8 cellular contexts compared by ENCODE assay signal in the genomic region with DNA sequence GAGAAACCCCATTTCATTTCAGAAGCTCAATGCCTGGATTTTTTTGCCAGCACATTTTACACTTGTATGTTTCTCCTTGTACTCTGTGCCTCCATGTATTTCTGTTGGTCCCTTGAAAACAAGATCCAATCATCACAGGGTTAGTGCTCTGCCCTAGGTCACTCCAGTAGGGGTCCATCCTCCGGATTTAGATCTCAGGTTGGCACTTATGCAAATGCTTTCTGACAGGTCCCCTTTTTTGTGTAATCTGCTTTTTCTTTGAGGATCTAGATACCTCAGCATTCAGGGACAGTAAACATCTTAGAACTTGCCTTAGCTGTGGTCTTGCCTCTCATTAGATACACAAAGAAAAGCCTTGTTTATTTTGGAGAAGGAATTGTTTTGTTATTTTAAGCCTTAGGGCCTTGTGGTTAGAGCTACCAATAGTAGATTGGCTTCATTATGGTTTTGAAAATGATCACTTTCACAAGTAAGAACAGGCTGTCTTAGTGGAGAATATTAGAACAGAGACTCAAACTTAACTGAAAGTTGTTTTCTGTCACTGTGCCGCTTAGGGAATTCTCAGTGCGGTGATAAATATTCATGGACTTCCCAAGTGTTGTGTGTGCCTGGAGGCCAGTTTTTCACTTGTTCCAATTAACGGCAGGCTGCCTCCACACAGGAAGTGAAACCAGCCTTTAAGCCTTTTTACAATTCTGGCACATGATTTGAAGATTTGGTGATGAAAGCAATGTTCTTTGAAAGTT. TPM values are rescaled to one million over a fixed set of nuclear protein-coding genes. Genes with fewer than 3 reads are reported as not detected.
DNase-seq lines count a peak whose midpoint lies in the region; ATAC-seq, FAIRE-seq and TF ChIP-seq lines count a peak whose summit lies in the region.

No MANE protein-coding gene starts in this region.

- H3K27ac ChIP-seq in SK-N-MC (peak overlapping the region; percentile 73), kidney (ENCODE audit: low read depth in 2 of 2, low read length in 2 of 2) (peak overlapping the region; percentile 20 to 78), transverse colon (peak overlapping the region; percentile 43 to 76 (median 56))

- TF ChIP-seq EP300 in transverse colon (IDR thresholded peaks at IDR 0.05; ENCODE audit: low read depth), result no peak

- H3K36me3 ChIP-seq in SK-N-MC (ENCODE audit: insufficient read depth, low read length) (no peaks in the 10 kb centered on the region), kidney (ENCODE audit: control insufficient read depth in 1 of 2, insufficient read depth in 2 of 2, low read length in 2 of 2) (no peaks in the 10 kb centered on the region), transverse colon (no peaks in the 10 kb centered on the region)

- peaks cover 11% of the 10 kb centered on the region for H3K4me1 Mint-ChIP-seq in activated T-cell treated with anti-CD3 and anti-CD28 coated beads, Interleukin-2, amount 50 U/mL, for 72 hours (ENCODE audit: low read depth)

- H3K9me3 Mint-ChIP-seq in activated T-cell treated with anti-CD3 and anti-CD28 coated beads, Interleukin-2, amount 50 U/mL, for 72 hours, result no peaks in the 10 kb centered on the region

- FAIRE-seq in kidney (lab: Jason Lieb, UNC), result peak; percentile 38

- peak overlapping the region in 1 of 2 donors; percentile 4 for H3K4me3 Mint-ChIP-seq in activated T-cell treated with anti-CD3 and anti-CD28 coated beads, Interleukin-2, amount 50 U/mL, for 72 hours

- peak overlapping the region; percentile 39 for H3K27ac Mint-ChIP-seq in activated T-cell treated with anti-CD3 and anti-CD28 coated beads, Interleukin-2, amount 50 U/mL, for 72 hours

- H3K9ac ChIP-seq in SK-N-MC (ENCODE audit: insufficient read length) (no peak overlapping the region), kidney (ENCODE audit: low read length in 2 of 2) (peak overlapping the region in 1 of 2 donors; percentile 10)

- H3K4me1 ChIP-seq in kidney (ENCODE audit: control insufficient read depth in 1 of 2, insufficient read depth in 1 of 2, low read depth in 1 of 2, low read length in 2 of 2) (peaks cover 44 to 66% of the 10 kb centered on the region in 2 donors), transverse colon (peaks cover 9 to 49% (median 16%) of the 10 kb centered on the region in 4 donors)

- no peaks in the 10 kb centered on the region for H3K9me3 ChIP-seq in SK-N-MC (ENCODE audit: low read depth, low read length)
- H3K9me3 ChIP-seq in kidney (ENCODE audit: control insufficient read depth in 1 of 2, low read length in 2 of 2), result no peaks in the 10 kb centered on the region
- H3K9me3 ChIP-seq in transverse colon, result no peaks in the 10 kb centered on the region

- TF ChIP-seq CTCF in kidney (IDR thresholded peaks at IDR 0.05; ENCODE audit: borderline replicate concordance, extremely low read depth, insufficient read depth), result no peak
- TF ChIP-seq CTCF in transverse colon (IDR thresholded peaks at IDR 0.05), result no peak

- H3K4me3 ChIP-seq in SK-N-MC, result peak overlapping the region; percentile 62
- peak overlapping the region in 1 of 2 donors; percentile 3 for H3K4me3 ChIP-seq in kidney (ENCODE audit: low read length in 2 of 2)
- no peak overlapping the region for H3K4me3 ChIP-seq in transverse colon

- in situ Hi-C loops in transverse colon (cut with MboI; ENCODE audit: low pct_ligation_motif_present in 1 of 4, low pct_unique_long_range_greater_than_20kb in 1 of 4, low sequenced_read_pairs in 3 of 4), result loop anchor here in 2 of 4 donors (10.0 kb wide), 1 partner anchor 129 kb away; no protein-coding TSS in a partner anchor

- ATAC-seq in activated T-cell treated with anti-CD3 and anti-CD28 coated beads, Interleukin-2, amount 50 U/mL, for 72 hours (replicated peaks in 1 of 2), result no peak
- ATAC-seq in HG03457 (IDR thresholded peaks at IDR 0.05; ENCODE audit: unreplicated experiment), result no peak
- no peak for ATAC-seq in SK-N-SH treated with all-trans-retinoic acid at 6 μM for 48 hours

- peak; percentile 14 for TF ChIP-seq POLR2A in transverse colon (IDR thresholded peaks at IDR 0.05)

- no peaks in the 10 kb centered on the region for H3K27me3 ChIP-seq in transverse colon

- no peaks in the 10 kb centered on the region for H3K27me3 Mint-ChIP-seq in activated T-cell treated with anti-CD3 and anti-CD28 coated beads, Interleukin-2, amount 50 U/mL, for 72 hours (ENCODE audit: low read depth)

- 25 to 51% methylated on average over 4 of the region's 4 CpGs for WGBS in transverse colon (ENCODE audit: low coverage in 1 of 2), 2 donors

- H3K36me3 Mint-ChIP-seq in activated T-cell treated with anti-CD3 and anti-CD28 coated beads, Interleukin-2, amount 50 U/mL, for 72 hours (ENCODE audit: insufficient read depth in 2 of 2), result no peaks in the 10 kb centered on the region

- no peak for DNase-seq in activated T-cell treated with anti-CD3 and anti-CD28 coated beads, Interleukin-2, amount 50 U/mL, for 72 hours
- DNase-seq in activated T-cell treated with anti-CD3 and anti-CD28 coated beads, Interleukin-2, amount 50 U/mL, for 1 hour, result no peak
- DNase-seq in SK-N-MC (ENCODE audit: low read depth, low spot score) (peak; percentile 96), kidney (no peak), transverse colon (peak; percentile 31), GM03348 (ENCODE audit: low spot score) (no peak)

- intact Hi-C loops in kidney (cut with DNase I), result no loop called here
- intact Hi-C loops in transverse colon (cut with DNase I; ENCODE audit: low total_unique reads), result no loop called here

TF ChIP-seq in SK-N-SH treated with all-trans-retinoic acid at 6 μM for 48 hours, 23 proteins besides CTCF, POLR2A, EP300 and RAD21 (continues in another document):
- no peak for TF ChIP-seq ZC3H10 (CRISPR knock-in tag; IDR thresholded peaks at IDR 0.05)
- TF ChIP-seq OSR1 (CRISPR knock-in tag; IDR thresholded peaks at IDR 0.05), result no peak
- TF ChIP-seq RARB (CRISPR knock-in tag; IDR thresholded peaks at IDR 0.05), result no peak
- TF ChIP-seq, protein P1, sequence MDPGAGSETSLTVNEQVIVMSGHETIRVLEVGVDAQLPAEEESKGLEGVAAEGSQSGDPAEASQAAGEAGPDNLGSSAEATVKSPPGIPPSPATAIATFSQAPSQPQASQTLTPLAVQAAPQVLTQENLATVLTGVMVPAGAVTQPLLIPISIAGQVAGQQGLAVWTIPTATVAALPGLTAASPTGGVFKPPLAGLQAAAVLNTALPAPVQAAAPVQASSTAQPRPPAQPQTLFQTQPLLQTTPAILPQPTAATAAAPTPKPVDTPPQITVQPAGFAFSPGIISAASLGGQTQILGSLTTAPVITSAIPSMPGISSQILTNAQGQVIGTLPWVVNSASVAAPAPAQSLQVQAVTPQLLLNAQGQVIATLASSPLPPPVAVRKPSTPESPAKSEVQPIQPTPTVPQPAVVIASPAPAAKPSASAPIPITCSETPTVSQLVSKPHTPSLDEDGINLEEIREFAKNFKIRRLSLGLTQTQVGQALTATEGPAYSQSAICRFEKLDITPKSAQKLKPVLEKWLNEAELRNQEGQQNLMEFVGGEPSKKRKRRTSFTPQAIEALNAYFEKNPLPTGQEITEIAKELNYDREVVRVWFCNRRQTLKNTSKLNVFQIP (CRISPR knock-in tag; IDR thresholded peaks at IDR 0.05; ENCODE audit: borderline replicate concordance, low read depth), result no peak
- no peak for TF ChIP-seq BACH2 (CRISPR knock-in tag; IDR thresholded peaks at IDR 0.05; ENCODE audit: borderline replicate concordance)
- TF ChIP-seq ARNTL (CRISPR knock-in tag; IDR thresholded peaks at IDR 0.05; ENCODE audit: borderline replicate concordance, low read depth), result no peak
- no peak for TF ChIP-seq TCF4 (CRISPR knock-in tag; IDR thresholded peaks at IDR 0.05; ENCODE audit: borderline replicate concordance)
- TF ChIP-seq CSDC2 (CRISPR knock-in tag; IDR thresholded peaks at IDR 0.05), result no peak
- no peak for TF ChIP-seq ESRRG (CRISPR knock-in tag; IDR thresholded peaks at IDR 0.05)
- TF ChIP-seq, protein P2, sequence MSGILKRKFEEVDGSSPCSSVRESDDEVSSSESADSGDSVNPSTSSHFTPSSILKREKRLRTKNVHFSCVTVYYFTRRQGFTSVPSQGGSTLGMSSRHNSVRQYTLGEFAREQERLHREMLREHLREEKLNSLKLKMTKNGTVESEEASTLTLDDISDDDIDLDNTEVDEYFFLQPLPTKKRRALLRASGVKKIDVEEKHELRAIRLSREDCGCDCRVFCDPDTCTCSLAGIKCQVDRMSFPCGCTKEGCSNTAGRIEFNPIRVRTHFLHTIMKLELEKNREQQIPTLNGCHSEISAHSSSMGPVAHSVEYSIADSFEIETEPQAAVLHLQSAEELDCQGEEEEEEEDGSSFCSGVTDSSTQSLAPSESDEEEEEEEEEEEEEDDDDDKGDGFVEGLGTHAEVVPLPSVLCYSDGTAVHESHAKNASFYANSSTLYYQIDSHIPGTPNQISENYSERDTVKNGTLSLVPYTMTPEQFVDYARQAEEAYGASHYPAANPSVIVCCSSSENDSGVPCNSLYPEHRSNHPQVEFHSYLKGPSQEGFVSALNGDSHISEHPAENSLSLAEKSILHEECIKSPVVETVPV (CRISPR knock-in tag; IDR thresholded peaks at IDR 0.05), result no peak
- TF ChIP-seq ZFP30 (CRISPR knock-in tag; IDR thresholded peaks at IDR 0.05), result no peak
- TF ChIP-seq, protein P3, sequence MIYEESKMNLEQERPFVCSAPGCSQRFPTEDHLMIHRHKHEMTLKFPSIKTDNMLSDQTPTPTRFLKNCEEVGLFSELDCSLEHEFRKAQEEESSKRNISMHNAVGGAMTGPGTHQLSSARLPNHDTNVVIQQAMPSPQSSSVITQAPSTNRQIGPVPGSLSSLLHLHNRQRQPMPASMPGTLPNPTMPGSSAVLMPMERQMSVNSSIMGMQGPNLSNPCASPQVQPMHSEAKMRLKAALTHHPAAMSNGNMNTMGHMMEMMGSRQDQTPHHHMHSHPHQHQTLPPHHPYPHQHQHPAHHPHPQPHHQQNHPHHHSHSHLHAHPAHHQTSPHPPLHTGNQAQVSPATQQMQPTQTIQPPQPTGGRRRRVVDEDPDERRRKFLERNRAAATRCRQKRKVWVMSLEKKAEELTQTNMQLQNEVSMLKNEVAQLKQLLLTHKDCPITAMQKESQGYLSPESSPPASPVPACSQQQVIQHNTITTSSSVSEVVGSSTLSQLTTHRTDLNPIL (CRISPR knock-in tag; IDR thresholded peaks at IDR 0.05; ENCODE audit: low read depth), result no peak

RNA-seq across cellular contexts. Expression of a gene that starts 7.8 kb away (rescaled TPM):
- total RNA-seq in activated T-cell treated with anti-CD3 and anti-CD28 coated beads, Interleukin-2, amount 50 U/mL, for 72 hours, result 1 to 10 TPM; 2.0 to 3.0 TPM
- total RNA-seq in kidney, result 32.2 TPM
- polyA plus RNA-seq in kidney (ENCODE audit: insufficient read depth, low read depth, low replicate concordance), result 9.2 TPM
- total RNA-seq in transverse colon, result 10 to 100 TPM; 10.8 to 28.6 (median 11.6) TPM

RNA-seq across cellular contexts. Expression of a gene that starts 22.2 kb away (rescaled TPM):
- total RNA-seq in activated T-cell treated with anti-CD3 and anti-CD28 coated beads, Interleukin-2, amount 50 U/mL, for 72 hours, result 10 to 100 TPM; 89.9 to 92.8 TPM
- total RNA-seq in kidney, result 33.2 TPM
- polyA plus RNA-seq in kidney (ENCODE audit: insufficient read depth, low read depth, low replicate concordance), result 5.8 TPM
- total RNA-seq in transverse colon, result 10 to 100 TPM; 37.3 to 67.3 (median 51.4) TPM

Comparison
In these comparisons a context has a peak if more than half of its experiments do, and no peak if none do; other contexts are left out.
1. DNase-seq: peak in SK-N-MC (single experiment) and transverse colon (single experiment); none in activated T-cell treated with anti-CD3 and anti-CD28 coated beads, Interleukin-2, amount 50 U/mL, for 72 hours (0 of 2), activated T-cell treated with anti-CD3 and anti-CD28 coated beads, Interleukin-2, amount 50 U/mL, for 1 hour (single experiment), kidney (single experiment) and GM03348 (single experiment).
2. Peak in every context shown above with its lines, with median percentiles within 50 percentile points of each other: H3K27ac ChIP-seq.